14 cellular contexts compared by ENCODE assay signal in the genomic region with DNA sequence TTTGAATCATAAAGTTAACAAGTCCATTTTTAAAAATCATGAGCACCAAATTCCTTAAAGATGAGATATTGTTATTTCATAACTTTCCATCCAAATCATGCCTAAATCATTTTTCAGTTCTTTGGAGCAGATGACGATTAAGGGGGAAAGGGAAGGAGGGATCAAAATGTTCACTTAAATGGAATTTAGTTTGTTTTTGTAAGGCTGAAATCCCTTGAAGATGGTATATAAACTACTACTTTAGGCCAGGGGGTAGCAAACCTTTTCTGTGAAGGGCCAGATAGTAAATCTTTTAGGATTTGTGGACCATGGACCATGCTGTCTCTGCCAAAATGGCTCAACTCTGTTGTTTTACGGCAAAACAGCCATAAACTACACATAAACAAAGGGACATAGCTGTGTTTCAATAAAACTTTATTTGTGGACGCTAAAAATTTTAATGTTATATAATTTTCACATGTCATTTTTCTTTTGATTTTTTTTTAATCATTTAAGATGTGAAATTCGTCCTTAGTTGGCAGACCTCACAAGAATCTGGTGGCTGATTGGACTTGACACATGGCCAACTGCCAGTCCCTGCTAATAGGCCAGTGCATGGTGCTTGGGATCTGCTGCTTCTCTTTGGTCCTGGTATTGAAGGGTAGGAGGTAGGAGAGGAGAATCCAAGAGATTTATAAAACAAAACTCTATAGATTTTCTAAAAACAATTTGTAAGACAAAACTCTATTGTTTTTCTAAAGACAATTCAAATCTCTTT. TPM values are rescaled to one million over a fixed set of nuclear protein-coding genes. Genes with fewer than 3 reads are reported as not detected.
DNase-seq lines count a peak whose midpoint lies in the region; ATAC-seq and TF ChIP-seq lines count a peak whose summit lies in the region.
"Had no signal": no experiment of that assay in that cellular context is flagged by ENCODE, and none has a peak within 500 bp of the region (broad histone marks: within the 10 kb centered on the region; RNA-seq: fewer than 3 reads in every experiment).

No MANE protein-coding gene starts in this region.

- H3K9me2 ChIP-seq in OCI-LY7 (ENCODE audit: insufficient read depth, low read length): no peaks in the 10 kb centered on the region

- no peak for ATAC-seq in gastrocnemius medialis
- ATAC-seq in left lobe of liver: no peak
- ATAC-seq: activated CD4-positive, alpha-beta T cell treated with anti-CD3 and anti-CD28 coated beads for 36 hours; esophagus mucosa; mucosa of descending colon had no signal

- H2AFZ ChIP-seq in OCI-LY7 (ENCODE audit: low read length): peak overlapping the region; percentile 78; the same call in 1 of the 2 replicates

- peak overlapping the region in 5 of 11 experiments; percentile 0 to 57 (median 38); a peak in 6 of 22 replicates for H3K9ac ChIP-seq in BLaER1 treated with 17β-estradiol and CSF1 and Interleukin-3, amounts not matched to agents 10 nM and 100 nM

- POLR2A ChIA-PET in OCI-LY7 (lab: Charles Lee): interaction anchor here (0.7 to 2.0 kb wide), 7 partner anchors 10 to 333 kb away, joined by 3 to 9 read pairs (median 5); a partner anchor contains a TSS

- TF ChIP-seq CTCF in OCI-LY7 (conservative IDR thresholded peaks at IDR 0.05; ENCODE audit: low read length) (no peak), esophagus squamous epithelium (IDR thresholded peaks at IDR 0.05) (no peak), gastrocnemius medialis (IDR thresholded peaks at IDR 0.05 in 4 of 5, conservative IDR thresholded peaks at IDR 0.05 in 1 of 5) (no peak)

- peak overlapping the region; percentile 28 to 74 (median 51); a peak in 20 of 22 replicates for H3K4me2 ChIP-seq in BLaER1 treated with 17β-estradiol and CSF1 and Interleukin-3, amounts not matched to agents 10 nM and 100 nM
- H3K4me2 ChIP-seq in OCI-LY7 (ENCODE audit: low read length): no peak overlapping the region

- DNase-seq in OCI-LY7 (ENCODE audit: low spot score): no peak
- DNase-seq in esophagus squamous epithelium (lab: John Stamatoyannopoulos, UW): no peak
- no peak for DNase-seq in gastrocnemius medialis
- no peak for DNase-seq in left lobe of liver (ENCODE audit: low spot score)
- no peak for DNase-seq in HuH-7.5 (ENCODE audit: low spot score)
- no peak for DNase-seq in activated gamma-delta T cell (lab: John Stamatoyannopoulos, UW)
- DNase-seq in epidermal melanocyte (ENCODE audit: insufficient read length, low spot score): no peak
- DNase-seq: activated CD4-positive, alpha-beta T cell treated with anti-CD3 and anti-CD28 coated beads for 36 hours; activated naive CD8-positive, alpha-beta T cell treated with anti-CD3 and anti-CD28 coated beads for 36 hours; Caco-2; mucosa of descending colon; NCI-H146 had no signal

- in situ Hi-C loops in gastrocnemius medialis (cut with MboI; ENCODE audit: low sequenced_read_pairs in 4 of 4): no loop called here

- peaks cover 0 to 8% (median 0%) of the 10 kb centered on the region in 11 experiments; a peak in 4 of 22 replicates for H3K9me3 ChIP-seq in BLaER1 treated with 17β-estradiol and CSF1 and Interleukin-3, amounts not matched to agents 10 nM and 100 nM (replicated peaks in 1 of 11)
- H3K9me3 ChIP-seq in OCI-LY7 (ENCODE audit: low read length) (no peaks in the 10 kb centered on the region), esophagus squamous epithelium (no peaks in the 10 kb centered on the region), gastrocnemius medialis (no peaks in the 10 kb centered on the region)
- H3K9me3 ChIP-seq: Caco-2, mucosa of descending colon had no signal

- H3K27me3 ChIP-seq in BLaER1 treated with 17β-estradiol and CSF1 and Interleukin-3, amounts not matched to agents 10 nM and 100 nM: no peaks in the 10 kb centered on the region
- no peaks in the 10 kb centered on the region for H3K27me3 ChIP-seq in esophagus squamous epithelium
- no peaks in the 10 kb centered on the region for H3K27me3 ChIP-seq in gastrocnemius medialis

- H3K79me2 ChIP-seq in OCI-LY7 (ENCODE audit: insufficient read depth, low read depth, low read length): no peaks in the 10 kb centered on the region

- peaks cover 62 to 89% (median 81%) of the 10 kb centered on the region in 10 experiments for H3K4me1 ChIP-seq in BLaER1 treated with 17β-estradiol and CSF1 and Interleukin-3, amounts not matched to agents 10 nM and 100 nM
- H3K4me1 ChIP-seq in OCI-LY7 (ENCODE audit: insufficient read depth, low read length, poor library complexity, severe bottlenecking) (peaks cover 20% of the 10 kb centered on the region), esophagus squamous epithelium (peaks cover 7 to 31% (median 15%) of the 10 kb centered on the region in 3 donors), gastrocnemius medialis (peaks cover 30 to 32% of the 10 kb centered on the region in 2 donors)

- H3K36me3 ChIP-seq in BLaER1 treated with 17β-estradiol and CSF1 and Interleukin-3, amounts not matched to agents 10 nM and 100 nM: no peaks in the 10 kb centered on the region
- H3K36me3 ChIP-seq in OCI-LY7 (ENCODE audit: insufficient read depth, low read length) (no peaks in the 10 kb centered on the region), esophagus squamous epithelium (no peaks in the 10 kb centered on the region), gastrocnemius medialis (no peaks in the 10 kb centered on the region)

- no peak overlapping the region for H3K4me3 ChIP-seq in BLaER1 treated with 17β-estradiol and CSF1 and Interleukin-3, amounts not matched to agents 10 nM and 100 nM
- H3K4me3 ChIP-seq in OCI-LY7 (ENCODE audit: low read depth, low read length, poor library complexity, severe bottlenecking) (no peak overlapping the region), esophagus squamous epithelium (no peak overlapping the region), gastrocnemius medialis (no peak overlapping the region)
- H3K4me3 ChIP-seq: mucosa of descending colon had no signal

- TF ChIP-seq POLR2A in esophagus squamous epithelium (IDR thresholded peaks at IDR 0.05) (no peak), gastrocnemius medialis (IDR thresholded peaks at IDR 0.05) (no peak)

- H4K20me1 ChIP-seq in BLaER1 treated with 17β-estradiol and CSF1 and Interleukin-3, amounts not matched to agents 10 nM and 100 nM: no peaks in the 10 kb centered on the region
- no peaks in the 10 kb centered on the region for H4K20me1 ChIP-seq in OCI-LY7 (ENCODE audit: insufficient read depth, low read length)

- BruUV-seq in OCI-LY7 (replicated peaks; lab: Mats Ljungman, UMichigan): no TSS peak

- H3K27ac ChIP-seq in BLaER1 treated with 17β-estradiol and CSF1 and Interleukin-3, amounts not matched to agents 10 nM and 100 nM: peak overlapping the region in 10 of 11 experiments; percentile 15 to 82 (median 68); a peak in 19 of 22 replicates
- H3K27ac ChIP-seq in OCI-LY7 (ENCODE audit: low read depth, low read length, poor library complexity, severe bottlenecking) (no peak overlapping the region), esophagus squamous epithelium (peak overlapping the region; percentile 47 to 82 (median 80)), gastrocnemius medialis (peak overlapping the region; percentile 39 to 67 (median 54))

- intact Hi-C loops in OCI-LY7 (cut with micrococcal nuclease; ENCODE audit: unreplicated experiment): loop anchor here (2.0 kb wide), 1 partner anchor 53 kb away; no protein-coding TSS in a partner anchor
- intact Hi-C loops in esophagus squamous epithelium (cut with DNase I): no loop called here
- intact Hi-C loops in gastrocnemius medialis (cut with DNase I; ENCODE audit: low total_unique reads): no loop called here

- 61 to 69% methylated on average over 4 of the region's 4 CpGs for WGBS in esophagus squamous epithelium, 2 donors

- CTCF ChIA-PET in OCI-LY7 (lab: Charles Lee; ENCODE audit: unreplicated experiment): no interaction called here

RNA-seq across cellular contexts. Expression of a gene that starts 52.0 kb away (rescaled TPM):
- 27.5 and 36.5 TPM in 2 replicates for total RNA-seq in OCI-LY7 (2014; rRNA removed; shearing (Covaris generic))
- total RNA-seq in OCI-LY7 (2022) (74.1 and 75.2 TPM in 2 replicates), esophagus squamous epithelium (100 to 1,000 TPM in 3 of 4 donors, 10 to 100 TPM in 1; 95.8 to 179 (median 129) TPM), gastrocnemius medialis (100 to 1,000 TPM; 183 to 259 (median 244) TPM), left lobe of liver (183 TPM)
